In genomic region chr7:73473636-73474035, GRCh38 we compare ENCODE assay signal across 12 cellular contexts. TPM values are rescaled to one million over a fixed set of nuclear protein-coding genes. Genes with fewer than 3 reads are reported as not detected.
A peak's percentile ranks its signal among the peaks of the same experiment; 100 is the strongest.
DNase-seq lines count a peak whose midpoint lies in the region; ATAC-seq and TF ChIP-seq lines count a peak whose summit lies in the region.
"Had no signal": no experiment of that assay in that cellular context is flagged by ENCODE, and none has a peak within 500 bp of the region (broad histone marks: within the 10 kb centered on the region; RNA-seq: fewer than 3 reads in every experiment).

No MANE protein-coding gene starts in this region.

- 53 to 67% (median 58%) methylated on average over 5 of the region's 5 CpGs for WGBS in adrenal gland, 4 donors
- WGBS in thyroid gland, 2 donors, result 93 to 95% methylated on average over 5 of the region's 5 CpGs
- WGBS in heart right ventricle, 2 donors, result 87 to 92% methylated on average over 5 of the region's 5 CpGs

- ATAC-seq in heart right ventricle, result no peak

- no peak overlapping the region for H3K27ac Mint-ChIP-seq in neural progenitor cell
- H3K27ac Mint-ChIP-seq: CD4-positive, alpha-beta T cell had no signal

- TF ChIP-seq POLR2A in adrenal gland (IDR thresholded peaks at IDR 0.05) (no peak), thyroid gland (IDR thresholded peaks at IDR 0.05) (no peak)

- no peak overlapping the region for H2AFZ ChIP-seq in neural progenitor cell (replicated peaks)
- H2AFZ ChIP-seq: GM23248 had no signal

- peaks cover 30% of the 10 kb centered on the region for H3K4me1 ChIP-seq in HAP-1
- H3K4me1 ChIP-seq in adrenal gland (replicated peaks in 1 of 2), result peaks cover 16 to 20% of the 10 kb centered on the region in 2 donors
- no peaks in the 10 kb centered on the region for H3K4me1 ChIP-seq in neural progenitor cell
- H3K4me1 ChIP-seq in thyroid gland, result no peaks in the 10 kb centered on the region
- no peaks in the 10 kb centered on the region for H3K4me1 ChIP-seq in heart right ventricle
- H3K4me1 ChIP-seq: Caco-2 had no signal

- peak; percentile 55 to 87 for DNase-seq in HAP-1 (ENCODE audit: low spot score in 2 of 2)
- DNase-seq in adrenal gland, result peak in 5 of 7 donors; percentile 45 to 69 (median 53)
- DNase-seq in neural progenitor cell (ENCODE audit: low spot score), result no peak
- no peak for DNase-seq in thyroid gland
- DNase-seq in AG08395 (ENCODE audit: low spot score), result no peak
- DNase-seq in heart right ventricle, result no peak
- DNase-seq: ACHN; AML-193; Caco-2; CD4-positive, alpha-beta T cell; GM23248 had no signal

- no peak overlapping the region for H3K4me2 ChIP-seq in neural progenitor cell

- H3K4me3 Mint-ChIP-seq in neural progenitor cell, result no peak overlapping the region
- H3K4me3 Mint-ChIP-seq: CD4-positive, alpha-beta T cell had no signal

- H3K9ac ChIP-seq in neural progenitor cell, result no peak overlapping the region
- H3K9ac ChIP-seq: GM23248 had no signal

- H3K36me3 Mint-ChIP-seq in neural progenitor cell, result peaks cover 49% of the 10 kb centered on the region

- no peaks in the 10 kb centered on the region for H3K9me3 ChIP-seq in HAP-1
- H3K9me3 ChIP-seq in adrenal gland (replicated peaks in 1 of 3), result no peaks in the 10 kb centered on the region
- H3K9me3 ChIP-seq in neural progenitor cell (ENCODE audit: low read depth), result no peaks in the 10 kb centered on the region
- H3K9me3 ChIP-seq in thyroid gland, result no peaks in the 10 kb centered on the region
- no peaks in the 10 kb centered on the region for H3K9me3 ChIP-seq in heart right ventricle
- H3K9me3 ChIP-seq: Caco-2 had no signal

- intact Hi-C loops in adrenal gland (cut with DNase I) (no loop called here), thyroid gland (cut with DNase I) (no loop called here), heart right ventricle (cut with DNase I) (no loop called here)

- peaks cover 91% of the 10 kb centered on the region for H3K79me2 ChIP-seq in neural progenitor cell (ENCODE audit: low read depth)

- peaks cover 2% of the 10 kb centered on the region for H3K27me3 Mint-ChIP-seq in neural progenitor cell (ENCODE audit: insufficient read depth, low read depth)
- H3K27me3 Mint-ChIP-seq: CD4-positive, alpha-beta T cell had no signal

- TF ChIP-seq CTCF in adrenal gland (IDR thresholded peaks at IDR 0.05) (no peak), neural progenitor cell (IDR thresholded peaks at IDR 0.05) (no peak), thyroid gland (IDR thresholded peaks at IDR 0.05) (no peak), heart right ventricle (IDR thresholded peaks at IDR 0.05) (no peak)

- H3F3A ChIP-seq in neural progenitor cell (ENCODE audit: low read depth), result peaks cover 4% of the 10 kb centered on the region

- H3K9me3 Mint-ChIP-seq in neural progenitor cell, result no peaks in the 10 kb centered on the region
- H3K9me3 Mint-ChIP-seq: CD4-positive, alpha-beta T cell had no signal

- no peaks in the 10 kb centered on the region for H3K4me1 Mint-ChIP-seq in neural progenitor cell

- H3K27me3 ChIP-seq in HAP-1 (ENCODE audit: low read depth) (no peaks in the 10 kb centered on the region), adrenal gland (no peaks in the 10 kb centered on the region), neural progenitor cell (no peaks in the 10 kb centered on the region), thyroid gland (no peaks in the 10 kb centered on the region), heart right ventricle (no peaks in the 10 kb centered on the region)

- H3K27ac ChIP-seq in adrenal gland, result peak overlapping the region in 4 of 5 donors; percentile 3 to 72 (median 58)
- H3K27ac ChIP-seq in neural progenitor cell, result peak overlapping the region; percentile 64
- no peak overlapping the region for H3K27ac ChIP-seq in thyroid gland
- H3K27ac ChIP-seq in heart right ventricle, result no peak overlapping the region
- H3K27ac ChIP-seq: C4-2B, GM23248 had no signal

- H3K36me3 ChIP-seq in HAP-1 (replicated peaks) (peaks cover 81% of the 10 kb centered on the region), adrenal gland (replicated peaks in 1 of 2) (peaks cover 0 to 60% of the 10 kb centered on the region in 2 donors), neural progenitor cell (peaks cover 49% of the 10 kb centered on the region), thyroid gland (peaks cover 44 to 50% of the 10 kb centered on the region in 2 donors), heart right ventricle (peaks cover 0 to 100% (median 47%) of the 10 kb centered on the region in 9 donors)

- in situ Hi-C loops in HAP-1 (cut with MboI; ENCODE audit: low sequenced_read_pairs), result no loop called here

- H4K20me1 ChIP-seq in neural progenitor cell (ENCODE audit: low read depth), result peaks cover 73% of the 10 kb centered on the region

- H3K4me3 ChIP-seq in HAP-1 (no peak overlapping the region), adrenal gland (no peak overlapping the region), neural progenitor cell (no peak overlapping the region), thyroid gland (replicated peaks in 1 of 3) (no peak overlapping the region), heart right ventricle (no peak overlapping the region)
- H3K4me3 ChIP-seq: GM23248 had no signal

RNA-seq across cellular contexts. Expression of gene FZD9, which starts 40.1 kb away (rescaled TPM):
- total RNA-seq in adrenal gland (1 to 10 TPM in 3 of 8 donors, under 1 TPM in 5; 0.32 to 4.8 (median 0.71) TPM), neural progenitor cell (ENCODE audit: low replicate concordance) (1.1 and 5.8 TPM in 2 replicates), thyroid gland (1 to 10 TPM; 1.2 to 4.6 (median 1.9) TPM), heart right ventricle (under 1 TPM in 5 of 10 donors, not detected in 5; 0.13 to 0.41 (median 0.15) TPM)
- polyA plus RNA-seq in adrenal gland (under 1 TPM; 0.05 to 0.67 (median 0.64) TPM), heart right ventricle (under 1 TPM; 0.15 to 0.45 TPM)
- total RNA-seq: CD4-positive, alpha-beta T cell had no signal

RNA-seq across cellular contexts. Expression of gene BAZ1B, which starts 48.5 kb away (rescaled TPM):
- total RNA-seq in adrenal gland (10 to 100 TPM; 41.8 to 65.5 (median 46.1) TPM), neural progenitor cell (ENCODE audit: low replicate concordance) (69.3 and 85.8 TPM in 2 replicates), thyroid gland (10 to 100 TPM; 52.8 to 69.0 (median 55.1) TPM), heart right ventricle (10 to 100 TPM; 34.0 to 49.9 (median 41.5) TPM)
- polyA plus RNA-seq in adrenal gland (10 to 100 TPM; 14.5 to 49.4 (median 27.7) TPM), heart right ventricle (10 to 100 TPM; 11.7 to 17.2 TPM)

Comparison
In these comparisons a context has a peak if more than half of its experiments do, and no peak if none do; other contexts are left out.
1. DNase-seq: peak in HAP-1 (2 of 2) and adrenal gland (5 of 7); none in neural progenitor cell (single experiment), thyroid gland (0 of 2), AG08395 (single experiment) and heart right ventricle (0 of 2).
2. H3K27ac ChIP-seq: peak in adrenal gland (4 of 5) and neural progenitor cell (single experiment); none in thyroid gland (0 of 3) and heart right ventricle (0 of 10).